10 cellular contexts compared by ENCODE assay signal in genomic region chr2:205198130-205198505, GRCh38.
DNase-seq lines count a peak whose midpoint lies in the region; ATAC-seq and TF ChIP-seq lines count a peak whose summit lies in the region.
"Had no signal": no experiment of that assay in that cellular context is flagged by ENCODE, and none has a peak within 500 bp of the region (broad histone marks: within the 10 kb centered on the region; RNA-seq: fewer than 3 reads in every experiment).

No MANE protein-coding gene starts in this region.

- no peaks in the 10 kb centered on the region for H3K9me3 ChIP-seq in endodermal cell (ENCODE audit: control insufficient read depth, low read length)
- H3K9me3 ChIP-seq in lung (ENCODE audit: control insufficient read depth in 2 of 2, insufficient read depth in 1 of 2, low read length in 1 of 2): no peaks in the 10 kb centered on the region

- no peaks in the 10 kb centered on the region for H3K36me3 ChIP-seq in endodermal cell (ENCODE audit: control insufficient read depth, insufficient read depth, low read length)
- H3K36me3 ChIP-seq in lung (ENCODE audit: control insufficient read depth in 2 of 2, insufficient read depth in 2 of 2, low read length in 2 of 2): peaks cover 0 to 2% of the 10 kb centered on the region in 2 donors
- H3K36me3 ChIP-seq: cardiac muscle cell had no signal

- peak; percentile 90 for DNase-seq in EH (ENCODE audit: low read depth)
- peak; percentile 44 for DNase-seq in NCI-H226
- DNase-seq in endodermal cell: no peak
- DNase-seq in lung (ENCODE audit: low spot score): no peak
- no peak for DNase-seq in RWPE1 (ENCODE audit: low spot score)
- DNase-seq in substantia nigra (lab: John Stamatoyannopoulos, UW): no peak
- DNase-seq in NCI-H1694 treated with DMSO at 0.1 percent for 48 hours (lab: John Stamatoyannopoulos, UW): no peak
- DNase-seq: occipital lobe had no signal

- WGBS in endodermal cell (ENCODE audit: insufficient coverage in 1 of 2, insufficient read length in 1 of 2), 2 experiments: 67 to 74% methylated on average over 1 to 3 of the region's 3 CpGs
- 40 to 54% methylated on average over 3 of the region's 3 CpGs for WGBS in lung, 2 donors

- CTCF ChIA-PET in RWPE1 (lab: Yijun Ruan, JAX): interaction anchor here (1.2 kb wide), 1 partner anchor 790 kb away, joined by 3 read pairs; no protein-coding TSS in a partner anchor

- H3K4me1 Mint-ChIP-seq in endodermal cell: peaks cover 5% of the 10 kb centered on the region

- H3K27ac ChIP-seq in endodermal cell (ENCODE audit: low read depth, low read length) (no peak overlapping the region), lung (ENCODE audit: low read depth in 1 of 2, low read length in 1 of 2) (no peak overlapping the region), RWPE1 (no peak overlapping the region), substantia nigra (ENCODE audit: low read depth, low read length, poor library complexity, severe bottlenecking) (no peak overlapping the region)
- H3K27ac ChIP-seq: cardiac muscle cell had no signal

- no peak overlapping the region for H3K9ac ChIP-seq in endodermal cell (ENCODE audit: extremely low read depth, low read length, poor library complexity, severe bottlenecking)

- no peak overlapping the region for H3K4me3 Mint-ChIP-seq in endodermal cell

- no peak for TF ChIP-seq CTCF in endodermal cell (conservative IDR thresholded peaks at IDR 0.05)
- TF ChIP-seq CTCF in lung (IDR thresholded peaks at IDR 0.05; ENCODE audit: control extremely low read depth, extremely low read depth): no peak
- no peak for TF ChIP-seq CTCF in RWPE1 (conservative IDR thresholded peaks at IDR 0.05; ENCODE audit: low read depth)

- peak overlapping the region; percentile 79 for H3K27ac Mint-ChIP-seq in endodermal cell

- POLR2A ChIA-PET in RWPE1 (lab: Yijun Ruan, JAX; ENCODE audit: low non-redundant PET): no interaction called here

- no peaks in the 10 kb centered on the region for H3K4me1 ChIP-seq in endodermal cell (ENCODE audit: control insufficient read depth, insufficient read depth, low read length)
- peaks cover 0 to 3% of the 10 kb centered on the region in 2 donors for H3K4me1 ChIP-seq in lung (ENCODE audit: control insufficient read depth in 2 of 2, insufficient read depth in 2 of 2, low read length in 2 of 2)

- no peaks in the 10 kb centered on the region for H3K27me3 Mint-ChIP-seq in endodermal cell (ENCODE audit: insufficient read depth)

- H3K4me3 ChIP-seq in endodermal cell (ENCODE audit: low read length): no peak overlapping the region
- H3K4me3 ChIP-seq in lung: no peak overlapping the region
- H3K4me3 ChIP-seq: cardiac muscle cell had no signal

- H3K36me3 Mint-ChIP-seq in endodermal cell (ENCODE audit: low read depth): no peaks in the 10 kb centered on the region

- ATAC-seq in lung (ENCODE audit: insufficient read depth, low FRiP score) (peak; percentile 41), HG02870 (IDR thresholded peaks at IDR 0.05; ENCODE audit: unreplicated experiment) (no peak)

- H3K9me3 Mint-ChIP-seq in endodermal cell: no peaks in the 10 kb centered on the region

- H3K27me3 ChIP-seq in endodermal cell (ENCODE audit: control insufficient read depth, insufficient read depth, low read length, poor library complexity, severe bottlenecking) (no peaks in the 10 kb centered on the region), lung (ENCODE audit: control insufficient read depth, insufficient read depth) (no peaks in the 10 kb centered on the region)
- H3K27me3 ChIP-seq: cardiac muscle cell had no signal

Comparison
In these comparisons a context has a peak if more than half of its experiments do, and no peak if none do; other contexts are left out.
1. DNase-seq: peak in EH (single experiment) and NCI-H226 (single experiment); none in endodermal cell (single experiment), lung (single experiment), RWPE1 (single experiment), substantia nigra (0 of 49) and NCI-H1694 treated with DMSO at 0.1 percent for 48 hours (single experiment).